ENCODE assay signal across 10 cellular contexts in genomic region chr5:60586307-60586901, GRCh38.
A peak's percentile ranks its signal among the peaks of the same experiment; 100 is the strongest.
DNase-seq lines count a peak whose midpoint lies in the region; TF ChIP-seq lines count a peak whose summit lies in the region.
"Had no signal": no experiment of that assay in that cellular context is flagged by ENCODE, and none has a peak within 500 bp of the region (broad histone marks: within the 10 kb centered on the region; RNA-seq: fewer than 3 reads in every experiment).

No MANE protein-coding gene starts in this region.

- H3K27me3 Mint-ChIP-seq in chondrocyte (ENCODE audit: low read depth) (no peaks in the 10 kb centered on the region), neural progenitor cell (ENCODE audit: insufficient read depth, low read depth) (peaks cover 2% of the 10 kb centered on the region)
- H3K27me3 Mint-ChIP-seq in activated T-cell treated with anti-CD3 and anti-CD28 coated beads, Interleukin-2, amount 50 U/mL, for 24 hours, result no peaks in the 10 kb centered on the region

- no peak overlapping the region for H3K27ac ChIP-seq in Karpas-422 (ENCODE audit: low read length)
- no peak overlapping the region for H3K27ac ChIP-seq in neural progenitor cell
- H3K27ac ChIP-seq: SJCRH30 had no signal

- no peaks in the 10 kb centered on the region for H4K20me1 ChIP-seq in Karpas-422 (ENCODE audit: insufficient read depth, low read depth, low read length)
- H4K20me1 ChIP-seq in neural progenitor cell (ENCODE audit: low read depth), result no peaks in the 10 kb centered on the region

- H3K4me1 ChIP-seq in Karpas-422 (ENCODE audit: low read length) (peaks cover 11% of the 10 kb centered on the region), neural progenitor cell (no peaks in the 10 kb centered on the region)
- H3K4me1 ChIP-seq: SJCRH30 had no signal

- H3K4me1 Mint-ChIP-seq in chondrocyte (ENCODE audit: low read depth) (peaks cover 32% of the 10 kb centered on the region), neural progenitor cell (no peaks in the 10 kb centered on the region)
- no peaks in the 10 kb centered on the region for H3K4me1 Mint-ChIP-seq in activated T-cell treated with anti-CD3 and anti-CD28 coated beads, Interleukin-2, amount 50 U/mL, for 24 hours (ENCODE audit: low read depth)

- H3K36me3 ChIP-seq in Karpas-422 (ENCODE audit: insufficient read depth, low read length), result no peaks in the 10 kb centered on the region
- H3K36me3 ChIP-seq in neural progenitor cell, result peaks cover 16% of the 10 kb centered on the region

- no peaks in the 10 kb centered on the region for H3K9me3 ChIP-seq in Karpas-422 (ENCODE audit: low read length)
- H3K9me3 ChIP-seq in neural progenitor cell (ENCODE audit: low read depth), result no peaks in the 10 kb centered on the region
- H3K9me3 ChIP-seq: SJCRH30 had no signal

- H3K4me3 Mint-ChIP-seq in chondrocyte (ENCODE audit: unreplicated experiment) (no peak overlapping the region), neural progenitor cell (no peak overlapping the region)
- H3K4me3 Mint-ChIP-seq in activated T-cell treated with anti-CD3 and anti-CD28 coated beads, Interleukin-2, amount 50 U/mL, for 24 hours, result no peak overlapping the region

- no peaks in the 10 kb centered on the region for H3K9me2 ChIP-seq in Karpas-422 (replicated peaks; ENCODE audit: insufficient read depth, low read length)

- DNase-seq in GM10248 (ENCODE audit: extremely low spot score), result no peak
- DNase-seq in Karpas-422, result peak; percentile 68
- DNase-seq in chondrocyte (ENCODE audit: low spot score), result no peak
- DNase-seq in neural progenitor cell (ENCODE audit: low spot score), result peak; percentile 7
- DNase-seq in GDM1 (lab: John Stamatoyannopoulos, UW), result no peak
- DNase-seq in activated CD8-positive, alpha-beta memory T cell treated with anti-CD3 and anti-CD28 coated beads, Interleukin-2, amount 50 U/mL, for 4 hours, result no peak
- DNase-seq in germinal center (ENCODE audit: low spot score), result no peak
- no peak for DNase-seq in activated T-cell treated with anti-CD3 and anti-CD28 coated beads, Interleukin-2, amount 50 U/mL, for 24 hours
- DNase-seq: effector CD8-positive, alpha-beta T cell had no signal

- H3K36me3 Mint-ChIP-seq in chondrocyte (ENCODE audit: low read depth), result peaks cover 1% of the 10 kb centered on the region
- peaks cover 4% of the 10 kb centered on the region for H3K36me3 Mint-ChIP-seq in neural progenitor cell
- H3K36me3 Mint-ChIP-seq in activated T-cell treated with anti-CD3 and anti-CD28 coated beads, Interleukin-2, amount 50 U/mL, for 24 hours (ENCODE audit: low read depth), result no peaks in the 10 kb centered on the region

- H2AFZ ChIP-seq in Karpas-422 (ENCODE audit: low read length) (no peak overlapping the region), neural progenitor cell (replicated peaks) (no peak overlapping the region)

- H3K4me3 ChIP-seq in Karpas-422 (ENCODE audit: low read length), result no peak overlapping the region
- H3K4me3 ChIP-seq in neural progenitor cell, result no peak overlapping the region
- H3K4me3 ChIP-seq: SJCRH30 had no signal

- TF ChIP-seq CTCF in GM10248 (IDR thresholded peaks at IDR 0.05; ENCODE audit: control extremely low read depth, extremely low read depth, low read depth, missing control alignments), result peak; percentile 56
- TF ChIP-seq CTCF in chondrocyte (IDR thresholded peaks at IDR 0.05), result peak; percentile 92
- TF ChIP-seq CTCF in neural progenitor cell (IDR thresholded peaks at IDR 0.05), result peak; percentile 52

- no peaks in the 10 kb centered on the region for H3K79me2 ChIP-seq in Karpas-422 (ENCODE audit: low read length)
- no peaks in the 10 kb centered on the region for H3K79me2 ChIP-seq in neural progenitor cell (ENCODE audit: low read depth)

- H3F3A ChIP-seq in neural progenitor cell (ENCODE audit: low read depth), result no peaks in the 10 kb centered on the region

- H3K9ac ChIP-seq in Karpas-422 (ENCODE audit: low read length), result no peak overlapping the region
- no peak overlapping the region for H3K9ac ChIP-seq in neural progenitor cell

- POLR2A ChIA-PET in GM10248 (lab: Yijun Ruan, JAX), result no interaction called here

- H3K9me3 Mint-ChIP-seq in chondrocyte (ENCODE audit: low read depth), result peaks cover 7% of the 10 kb centered on the region
- no peaks in the 10 kb centered on the region for H3K9me3 Mint-ChIP-seq in neural progenitor cell
- H3K9me3 Mint-ChIP-seq in activated T-cell treated with anti-CD3 and anti-CD28 coated beads, Interleukin-2, amount 50 U/mL, for 24 hours, result no peaks in the 10 kb centered on the region

- H3K27ac Mint-ChIP-seq in chondrocyte (ENCODE audit: unreplicated experiment) (no peak overlapping the region), neural progenitor cell (no peak overlapping the region)
- H3K27ac Mint-ChIP-seq in activated T-cell treated with anti-CD3 and anti-CD28 coated beads, Interleukin-2, amount 50 U/mL, for 24 hours, result no peak overlapping the region

- no peaks in the 10 kb centered on the region for H3K27me3 ChIP-seq in Karpas-422 (ENCODE audit: low read length)
- no peaks in the 10 kb centered on the region for H3K27me3 ChIP-seq in neural progenitor cell
- H3K27me3 ChIP-seq: SJCRH30 had no signal

- no peak overlapping the region for H3K4me2 ChIP-seq in Karpas-422 (ENCODE audit: low read depth, low read length, poor library complexity, severe bottlenecking)
- H3K4me2 ChIP-seq in neural progenitor cell, result no peak overlapping the region

- CTCF ChIA-PET in GM10248 (lab: Yijun Ruan, JAX), result interaction anchor here (1.0 to 2.0 kb wide), 3 partner anchors 83 to 775 kb away, joined by 4 to 8 read pairs (median 4); no protein-coding TSS in a partner anchor

Comparison
In these comparisons a context has a peak if more than half of its experiments do, and no peak if none do; other contexts are left out.
1. DNase-seq: peak in Karpas-422 (single experiment) and neural progenitor cell (single experiment); none in GM10248 (single experiment), chondrocyte (single experiment), GDM1 (single experiment), activated CD8-positive, alpha-beta memory T cell treated with anti-CD3 and anti-CD28 coated beads, Interleukin-2, amount 50 U/mL, for 4 hours (single experiment), germinal center (single experiment) and activated T-cell treated with anti-CD3 and anti-CD28 coated beads, Interleukin-2, amount 50 U/mL, for 24 hours (single experiment).
2. Peak in every context shown above with its lines, with median percentiles within 50 percentile points of each other: CTCF ChIP-seq.